Comparison of ENCODE assay signal across 8 cellular contexts in the genomic region with DNA sequence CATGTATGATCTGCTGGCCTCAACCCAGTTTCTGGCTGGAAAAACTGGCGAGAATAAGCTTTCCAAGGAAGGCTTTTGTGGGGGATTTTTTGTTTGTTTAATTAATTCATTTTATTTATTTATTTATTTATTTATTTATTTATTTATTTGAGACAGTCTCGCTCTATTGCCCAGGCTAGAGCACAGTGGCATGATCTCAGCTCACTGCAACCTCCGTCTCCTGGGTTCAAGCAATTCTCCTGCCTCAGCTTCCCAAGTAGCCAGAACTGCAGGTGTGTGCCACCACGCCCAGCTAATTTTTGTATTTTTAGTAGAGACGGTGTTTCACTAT.
DNase-seq lines count a peak whose midpoint lies in the region; ATAC-seq and TF ChIP-seq lines count a peak whose summit lies in the region.
"Not testable (repeated sequence)": the region's sequence is repeated elsewhere in the genome, so short reads cannot be mapped to it uniquely, and the experiment has no call there.

No MANE protein-coding gene starts in this region.

- H3K4me2 ChIP-seq in neural progenitor cell, result not testable (repeated sequence)

- H3K27me3 Mint-ChIP-seq in neural progenitor cell (ENCODE audit: insufficient read depth, low read depth); stimulated activated memory B cell treated with anti-CD40 and anti-IgM and Interleukin-4, amounts not matched to agents 10 μg/mL and 1 μg/mL and 100 μg/mL, for 72 hours; type B pancreatic cell: not testable (repeated sequence)

- H4K20me1 ChIP-seq in neural progenitor cell (ENCODE audit: low read depth), result peaks cover 19% of the 10 kb centered on the region

- not testable (repeated sequence) for H3K9me3 ChIP-seq in SJSA1 (replicated peaks); ascending aorta; esophagus (ENCODE audit: control insufficient read depth in 2 of 2, insufficient read depth in 1 of 2, low read depth in 1 of 2, low read length in 1 of 2); neural progenitor cell (ENCODE audit: low read depth)

- H3K4me1 Mint-ChIP-seq in neural progenitor cell (peaks cover 22% of the 10 kb centered on the region), type B pancreatic cell (ENCODE audit: unreplicated experiment) (peaks cover 47% of the 10 kb centered on the region)
- H3K4me1 Mint-ChIP-seq in stimulated activated memory B cell treated with anti-CD40 and anti-IgM and Interleukin-4, amounts not matched to agents 10 μg/mL and 1 μg/mL and 100 μg/mL, for 72 hours, result peaks cover 45% of the 10 kb centered on the region

- WGBS in esophagus, 2 donors, result 73 to 90% methylated on average over 5 of the region's 5 CpGs

- not testable (repeated sequence) for H3K9me3 Mint-ChIP-seq in neural progenitor cell; stimulated activated memory B cell treated with anti-CD40 and anti-IgM and Interleukin-4, amounts not matched to agents 10 μg/mL and 1 μg/mL and 100 μg/mL, for 72 hours; type B pancreatic cell

- not testable (repeated sequence) for H3K4me3 ChIP-seq in SJSA1; ascending aorta; esophagus (ENCODE audit: low read depth in 1 of 2, low read length in 2 of 2); neural progenitor cell

- peaks cover 30% of the 10 kb centered on the region for H3K36me3 Mint-ChIP-seq in neural progenitor cell
- peaks cover 77% of the 10 kb centered on the region for H3K36me3 Mint-ChIP-seq in stimulated activated memory B cell treated with anti-CD40 and anti-IgM and Interleukin-4, amounts not matched to agents 10 μg/mL and 1 μg/mL and 100 μg/mL, for 72 hours
- H3K36me3 Mint-ChIP-seq in type B pancreatic cell, result peaks cover 49% of the 10 kb centered on the region

- peaks cover 37% of the 10 kb centered on the region for H3F3A ChIP-seq in neural progenitor cell (ENCODE audit: low read depth)

- not testable (repeated sequence) for H3K27ac Mint-ChIP-seq in neural progenitor cell
- H3K27ac Mint-ChIP-seq in stimulated activated memory B cell treated with anti-CD40 and anti-IgM and Interleukin-4, amounts not matched to agents 10 μg/mL and 1 μg/mL and 100 μg/mL, for 72 hours, result peak overlapping the region; percentile 53
- peak overlapping the region; percentile 68 for H3K27ac Mint-ChIP-seq in type B pancreatic cell

- not testable (repeated sequence) for TF ChIP-seq CTCF in ascending aorta (IDR thresholded peaks at IDR 0.05); neural progenitor cell (IDR thresholded peaks at IDR 0.05); type B pancreatic cell (conservative IDR thresholded peaks at IDR 0.05)

- intact Hi-C loops in ascending aorta (cut with DNase I), result not testable (repeated sequence)

- not testable (repeated sequence) for H2AFZ ChIP-seq in neural progenitor cell (replicated peaks)

- in situ Hi-C loops in G401 (cut with HindIII; ENCODE audit: low sequenced_read_pairs), result not testable (repeated sequence)

- H3K4me3 Mint-ChIP-seq in neural progenitor cell; stimulated activated memory B cell treated with anti-CD40 and anti-IgM and Interleukin-4, amounts not matched to agents 10 μg/mL and 1 μg/mL and 100 μg/mL, for 72 hours; type B pancreatic cell: not testable (repeated sequence)

- H3K4me1 ChIP-seq in SJSA1 (replicated peaks), result peaks cover 60% of the 10 kb centered on the region
- peaks cover 15 to 49% of the 10 kb centered on the region in 2 donors for H3K4me1 ChIP-seq in ascending aorta
- not testable (repeated sequence) for H3K4me1 ChIP-seq in esophagus (ENCODE audit: control insufficient read depth in 2 of 2, insufficient read depth in 2 of 2, low read length in 1 of 2)
- peaks cover 10% of the 10 kb centered on the region for H3K4me1 ChIP-seq in neural progenitor cell

- H3K79me2 ChIP-seq in neural progenitor cell (ENCODE audit: low read depth), result peaks cover 79% of the 10 kb centered on the region

- ATAC-seq in stimulated activated memory B cell treated with anti-CD40 and anti-IgM and Interleukin-4, amounts not matched to agents 10 μg/mL and 1 μg/mL and 100 μg/mL, for 72 hours, result not testable (repeated sequence)

- H3K27ac ChIP-seq in SJSA1 (peak overlapping the region; percentile 14; the same call in 1 of the 2 replicates), ascending aorta (peak overlapping the region; percentile 95 to 97), esophagus (ENCODE audit: low read depth in 2 of 2, low read length in 1 of 2) (peak overlapping the region; percentile 14 to 47), layer of hippocampus (ENCODE audit: low read depth, low read length) (peak overlapping the region; percentile 68), neural progenitor cell (peak overlapping the region; percentile 41)

- H3K36me3 ChIP-seq in SJSA1 (peaks cover 50% of the 10 kb centered on the region), ascending aorta (peaks cover 7 to 28% of the 10 kb centered on the region in 2 donors), esophagus (ENCODE audit: control insufficient read depth in 2 of 2, insufficient read depth in 2 of 2, low read length in 1 of 2) (peaks cover 12 to 18% of the 10 kb centered on the region in 2 donors)
- not testable (repeated sequence) for H3K36me3 ChIP-seq in neural progenitor cell

- H3K9ac ChIP-seq in neural progenitor cell, result not testable (repeated sequence)

- DNase-seq in G401 (ENCODE audit: low spot score), result peak; percentile 51
- DNase-seq in SJSA1 (ENCODE audit: low read depth in 1 of 2, low spot score in 2 of 2); ascending aorta (ENCODE audit: low spot score in 2 of 2); neural progenitor cell (ENCODE audit: low spot score); type B pancreatic cell (ENCODE audit: extremely low spot score, unreplicated experiment): not testable (repeated sequence)

- not testable (repeated sequence) for H3K27me3 ChIP-seq in SJSA1 (replicated peaks); ascending aorta; esophagus (ENCODE audit: control insufficient read depth in 1 of 2, insufficient read depth in 2 of 2, low read length in 2 of 2); layer of hippocampus (ENCODE audit: control insufficient read depth, insufficient read depth, low read length); neural progenitor cell

Comparison
In these comparisons a context has a peak if more than half of its experiments do, and no peak if none do; other contexts are left out.
1. H3K27ac ChIP-seq: peak in every context shown above with its lines; median percentile 96 in ascending aorta; 68 in layer of hippocampus; 41 in neural progenitor cell; 30 in esophagus; 14 in SJSA1.